21 cellular contexts compared by ENCODE assay signal in the genomic region with DNA sequence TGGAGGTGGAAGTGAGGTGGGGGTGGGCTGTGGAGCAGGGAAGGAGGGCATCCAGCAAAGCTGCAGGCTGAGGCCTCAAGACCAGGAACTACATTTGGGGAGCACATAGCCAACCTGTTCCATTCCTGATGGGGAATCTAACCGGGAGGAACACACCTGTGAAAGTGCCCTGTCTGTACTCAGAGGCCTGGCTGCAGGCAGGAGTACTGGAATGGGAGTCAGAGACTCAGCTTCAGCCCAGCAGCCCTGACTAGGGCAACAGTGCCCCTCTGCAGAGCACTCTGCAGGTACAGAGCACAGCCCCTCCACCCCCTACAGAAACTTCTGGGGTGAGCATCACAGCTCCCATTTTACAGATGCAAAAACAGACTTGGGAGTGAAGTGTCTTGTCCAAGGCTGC.
DNase-seq lines count a peak whose midpoint lies in the region; ATAC-seq and TF ChIP-seq lines count a peak whose summit lies in the region.
"Had no signal": no experiment of that assay in that cellular context is flagged by ENCODE, and none has a peak within 500 bp of the region (broad histone marks: within the 10 kb centered on the region; RNA-seq: fewer than 3 reads in every experiment).

No MANE protein-coding gene starts in this region.

- peaks cover 18% of the 10 kb centered on the region for H3K4me1 ChIP-seq in BLaER1
- H3K4me1 ChIP-seq in KMS-11 (ENCODE audit: low read depth, poor library complexity, severe bottlenecking): peaks cover 41% of the 10 kb centered on the region
- H3K4me1 ChIP-seq in endodermal cell (ENCODE audit: control insufficient read depth, insufficient read depth, low read length): peaks cover 2% of the 10 kb centered on the region
- H3K4me1 ChIP-seq: esophagus squamous epithelium, gastrocnemius medialis had no signal

- TF ChIP-seq CTCF in KMS-11 (conservative IDR thresholded peaks at IDR 0.05; ENCODE audit: low read depth, low read length) (no peak), endodermal cell (conservative IDR thresholded peaks at IDR 0.05) (no peak)

- 89 to 100% methylated on average over 1 of the region's 1 CpG for WGBS in endodermal cell (ENCODE audit: insufficient coverage in 1 of 2, insufficient read length in 1 of 2), 2 experiments

- H3K27ac Mint-ChIP-seq in endodermal cell: no peak overlapping the region
- H3K27ac Mint-ChIP-seq: activated B cell treated with CpG ODN at 0.5 μM for 24 hours; activated naive CD8-positive, alpha-beta T cell treated with anti-CD3 and anti-CD28 coated beads, Interleukin-2, amount 50 U/mL, for 24 hours; activated T-helper 2 cell treated with anti-CD3 and anti-CD28 coated beads, Interferon-gamma antibody, Interleukin-2, Interleukin-4, amounts not matched to agents 10 μg/mL and 5 μg/mL and 100 μg/mL, durations not matched to agents 14 hours and 24 hours and 36 hours had no signal

- H3K9ac ChIP-seq in BLaER1: no peak overlapping the region
- no peak overlapping the region for H3K9ac ChIP-seq in KMS-11
- H3K9ac ChIP-seq in endodermal cell (ENCODE audit: extremely low read depth, low read length, poor library complexity, severe bottlenecking): no peak overlapping the region
- H3K9ac ChIP-seq: SK-N-SH had no signal

- DNase-seq in endodermal cell (peak; percentile 30), sciatic nerve (ENCODE audit: low spot score) (peak; percentile 34), NCI-H187 treated with DMSO at 0.1 percent for 48 hours (lab: John Stamatoyannopoulos, UW) (no peak), ACHN (no peak)
- DNase-seq: activated B cell treated with CpG ODN at 0.5 μM for 24 hours, esophagus squamous epithelium, gastrocnemius medialis, H7, mammary epithelial cell, MG63, NCI-H146, NCI-H2171 treated with DMSO at 0.1 percent for 48 hours, NCI-H524 treated with DMSO at 0.1 percent for 48 hours, SK-N-SH had no signal

- H4K20me1 ChIP-seq in BLaER1 (no peaks in the 10 kb centered on the region), KMS-11 (ENCODE audit: insufficient read depth) (no peaks in the 10 kb centered on the region)

- H3K27me3 ChIP-seq in BLaER1 (no peaks in the 10 kb centered on the region), KMS-11 (ENCODE audit: insufficient read depth, low read depth) (no peaks in the 10 kb centered on the region), endodermal cell (ENCODE audit: control insufficient read depth, insufficient read depth, low read length, poor library complexity, severe bottlenecking) (no peaks in the 10 kb centered on the region)
- H3K27me3 ChIP-seq: esophagus squamous epithelium, gastrocnemius medialis, MG63 had no signal

- H3K4me1 Mint-ChIP-seq in endodermal cell: peaks cover 5% of the 10 kb centered on the region
- H3K4me1 Mint-ChIP-seq: activated B cell treated with CpG ODN at 0.5 μM for 24 hours, IgD-negative memory B cell had no signal

- H3K36me3 ChIP-seq in BLaER1 (no peaks in the 10 kb centered on the region), KMS-11 (ENCODE audit: insufficient read depth) (no peaks in the 10 kb centered on the region), endodermal cell (ENCODE audit: control insufficient read depth, insufficient read depth, low read length) (no peaks in the 10 kb centered on the region)
- H3K36me3 ChIP-seq: esophagus squamous epithelium, gastrocnemius medialis, MG63 had no signal

- H3K79me2 ChIP-seq in KMS-11 (ENCODE audit: insufficient read depth, low read depth): no peaks in the 10 kb centered on the region

- intact Hi-C loops in sciatic nerve (cut with DNase I): no loop called here

- H3K4me3 ChIP-seq in BLaER1: no peak overlapping the region
- H3K4me3 ChIP-seq in KMS-11 (IDR thresholded peaks at IDR 0.05; ENCODE audit: insufficient read depth, low read depth, low read length): no peak overlapping the region
- no peak overlapping the region for H3K4me3 ChIP-seq in endodermal cell (ENCODE audit: low read length)
- H3K4me3 ChIP-seq: esophagus squamous epithelium, gastrocnemius medialis, MG63 had no signal

- H3K9me3 ChIP-seq in BLaER1: no peaks in the 10 kb centered on the region
- no peaks in the 10 kb centered on the region for H3K9me3 ChIP-seq in endodermal cell (ENCODE audit: control insufficient read depth, low read length)
- H3K9me3 ChIP-seq: esophagus squamous epithelium, gastrocnemius medialis, MG63, SK-N-SH had no signal

- in situ Hi-C loops in ACHN (cut with HindIII; ENCODE audit: low pct_ligation_motif_present, low pct_unique_long_range_greater_than_20kb, low sequenced_read_pairs): no loop called here

- no peaks in the 10 kb centered on the region for H3K9me3 Mint-ChIP-seq in endodermal cell
- H3K9me3 Mint-ChIP-seq: activated B cell treated with CpG ODN at 0.5 μM for 24 hours; activated naive CD8-positive, alpha-beta T cell treated with anti-CD3 and anti-CD28 coated beads, Interleukin-2, amount 50 U/mL, for 24 hours; activated T-helper 2 cell treated with anti-CD3 and anti-CD28 coated beads, Interferon-gamma antibody, Interleukin-2, Interleukin-4, amounts not matched to agents 10 μg/mL and 5 μg/mL and 100 μg/mL, durations not matched to agents 14 hours and 24 hours and 36 hours; IgD-negative memory B cell had no signal

- H3K27ac ChIP-seq in BLaER1: no peak overlapping the region
- no peak overlapping the region for H3K27ac ChIP-seq in KMS-11
- H3K27ac ChIP-seq in endodermal cell (ENCODE audit: low read depth, low read length): no peak overlapping the region
- H3K27ac ChIP-seq: esophagus squamous epithelium, gastrocnemius medialis had no signal

- no peaks in the 10 kb centered on the region for H3K36me3 Mint-ChIP-seq in endodermal cell (ENCODE audit: low read depth)
- H3K36me3 Mint-ChIP-seq: IgD-negative memory B cell had no signal

- ATAC-seq in sciatic nerve: no peak
- ATAC-seq in GM21447 (IDR thresholded peaks at IDR 0.05; ENCODE audit: unreplicated experiment): no peak
- ATAC-seq: gastrocnemius medialis had no signal

- peak overlapping the region; percentile 53; the same call in 1 of the 2 replicates for H3K4me2 ChIP-seq in BLaER1
- H3K4me2 ChIP-seq in KMS-11: peak overlapping the region; percentile 40; the same call in 1 of the 2 replicates
- H3K4me2 ChIP-seq: SK-N-SH had no signal

- H3K27me3 Mint-ChIP-seq in endodermal cell (ENCODE audit: insufficient read depth): peaks cover 4% of the 10 kb centered on the region

- H3K4me3 Mint-ChIP-seq in endodermal cell: no peak overlapping the region
- H3K4me3 Mint-ChIP-seq: activated B cell treated with CpG ODN at 0.5 μM for 24 hours; activated CD8-positive, alpha-beta T cell treated with anti-CD3 and anti-CD28 coated beads, Interleukin-2, amount 10 ng/mL, durations not matched to agents 7 days and 5 days; activated naive CD8-positive, alpha-beta T cell treated with anti-CD3 and anti-CD28 coated beads, Interleukin-2, amount 50 U/mL, for 24 hours; IgD-negative memory B cell had no signal

- no peak overlapping the region for H2AFZ ChIP-seq in KMS-11 (ENCODE audit: low read depth)

Comparison
In these comparisons a context has a peak if more than half of its experiments do, and no peak if none do; other contexts are left out.
1. DNase-seq: peak in endodermal cell (single experiment) and sciatic nerve (single experiment); none in NCI-H187 treated with DMSO at 0.1 percent for 48 hours (single experiment) and ACHN (single experiment).